ENCODE assay signal across 19 cellular contexts in the genomic region with DNA sequence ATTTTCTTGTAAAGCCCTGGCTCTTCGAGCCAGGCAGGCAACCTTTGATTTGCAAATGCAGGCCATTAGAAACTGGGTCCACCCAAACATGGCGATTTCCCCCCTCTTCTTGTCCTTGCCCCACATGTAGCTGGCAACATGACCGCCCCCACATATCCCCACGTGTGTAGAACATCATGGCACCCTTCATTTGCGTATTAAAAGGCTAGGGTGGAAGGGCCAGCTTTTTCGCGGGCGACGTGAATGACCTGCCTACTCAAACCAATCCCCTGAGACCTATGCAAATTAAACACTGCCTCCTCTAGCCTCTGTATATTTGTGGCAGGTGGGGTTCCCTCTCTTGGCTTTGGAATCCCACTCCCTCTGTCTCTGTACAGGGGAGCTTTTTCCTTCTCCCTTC.
DNase-seq lines count a peak whose midpoint lies in the region; ATAC-seq, FAIRE-seq and TF ChIP-seq lines count a peak whose summit lies in the region.
"Had no signal": no experiment of that assay in that cellular context is flagged by ENCODE, and none has a peak within 500 bp of the region (broad histone marks: within the 10 kb centered on the region; RNA-seq: fewer than 3 reads in every experiment).

No MANE protein-coding gene starts in this region.

- TF ChIP-seq CTCF in H1 (IDR thresholded peaks at IDR 0.05; ENCODE audit: control extremely low read depth in 1 of 3, insufficient read depth in 1 of 3, low read depth in 1 of 3, low read length in 3 of 3), result no peak
- no peak for TF ChIP-seq CTCF in CD8-positive, alpha-beta T cell (IDR thresholded peaks at IDR 0.05)

- intact Hi-C loops in CD8-positive, alpha-beta T cell (cut with DNase I, micrococcal nuclease), result no loop called here

- no peak overlapping the region for H4K8ac ChIP-seq in H1 (ENCODE audit: extremely low read depth, insufficient read depth, low read length)

- peak overlapping the region; percentile 22 to 64; a peak in 2 of 4 replicates for H3K4me2 ChIP-seq in H1 (ENCODE audit: insufficient read depth in 1 of 2, low read depth in 2 of 2, low read length in 2 of 2)

- WGBS in H1 (ENCODE audit: extremely low coverage in 1 of 2, insufficient coverage in 1 of 2, insufficient read length in 1 of 2, insufficient replicate concordance in 2 of 2, low coverage in 1 of 2, low lambda C conversion rate in 2 of 2, missing lambda C conversion rate in 1 of 2), 2 experiments, result 15% methylated on average over 9 of the region's 9 CpGs; no CpG with 5 or more reads in 1 of the 2 experiments

- peak overlapping the region; percentile 85 for H3K18ac ChIP-seq in H1 (ENCODE audit: extremely low read depth, low read length)

- no peaks in the 10 kb centered on the region for H3K79me1 ChIP-seq in H1 (ENCODE audit: low read depth, low read length)

- no peak overlapping the region for H2BK120ac ChIP-seq in H1 (replicated peaks; ENCODE audit: low read depth, low read length)

- H3K23me2 ChIP-seq in H1 (ENCODE audit: low read depth, low read length), result no peaks in the 10 kb centered on the region; the same call in 1 of the 2 replicates

- H4K5ac ChIP-seq in H1 (ENCODE audit: insufficient read length, low read depth, low read length), result no peak overlapping the region

- H3K27ac ChIP-seq in HUES48 (ENCODE audit: low read depth, low read length) (peak overlapping the region; percentile 36), H1 (ENCODE audit: low read depth, low read length) (peak overlapping the region; percentile 48; the same call in 1 of the 2 replicates), iPS-20b (ENCODE audit: low read length) (peak overlapping the region; percentile 79)
- H3K27ac ChIP-seq in CD8-positive, alpha-beta T cell (ENCODE audit: low read depth, low read length), result no peak overlapping the region
- H3K27ac ChIP-seq: HL-60 had no signal

- H3K4ac ChIP-seq in H1 (replicated peaks; ENCODE audit: insufficient read length, low read depth, low read length), result no peak overlapping the region

- TF ChIP-seq EP300 in H1 (IDR thresholded peaks at IDR 0.05; ENCODE audit: borderline replicate concordance in 1 of 2, low read depth in 2 of 2, low read length in 2 of 2), result no peak

- CTCF ChIA-PET in H1 (lab: Charles Lee; ENCODE audit: partially characterized antibody), result interaction anchor here (1.1 to 9.4 kb wide), 6 partner anchors 15 to 137 kb away, joined by 3 to 79 read pairs (median 4); no protein-coding TSS in a partner anchor
- CTCF ChIA-PET in CD8-positive, alpha-beta T cell (lab: Charles Lee), result no interaction called here
- CTCF ChIA-PET in activated naive CD4-positive, alpha-beta T cell treated with anti-CD3 and anti-CD28 coated beads, Interleukin-2, amount 10 ng/mL, durations not matched to agents 7 days and 5 days (lab: Charles Lee), result no interaction called here

- no peaks in the 10 kb centered on the region for H3K36me3 ChIP-seq in HUES48 (ENCODE audit: control insufficient read depth, insufficient read depth, low read length)
- H3K36me3 ChIP-seq in H1 (ENCODE audit: control insufficient read depth in 2 of 4, insufficient read depth in 4 of 4, low read length in 3 of 4), result no peaks in the 10 kb centered on the region
- no peaks in the 10 kb centered on the region for H3K36me3 ChIP-seq in iPS-20b (ENCODE audit: insufficient read depth, low read depth, low read length)
- H3K36me3 ChIP-seq in CD8-positive, alpha-beta T cell (ENCODE audit: insufficient read depth, low read length), result no peaks in the 10 kb centered on the region

- H3K9ac ChIP-seq in HUES48 (ENCODE audit: low read depth, low read length), result peak overlapping the region; percentile 36; the same call in 1 of the 2 replicates
- no peak overlapping the region for H3K9ac ChIP-seq in H1 (replicated peaks in 1 of 4; ENCODE audit: extremely low read depth in 1 of 4, low read depth in 3 of 4, low read length in 3 of 4)
- peak overlapping the region; percentile 74 for H3K9ac ChIP-seq in iPS-20b (ENCODE audit: low read depth, low read length)

- H3K4me1 Mint-ChIP-seq in CD8-positive, alpha-beta T cell (ENCODE audit: low read depth), result no peaks in the 10 kb centered on the region
- no peaks in the 10 kb centered on the region for H3K4me1 Mint-ChIP-seq in activated naive CD4-positive, alpha-beta T cell treated with anti-CD3 and anti-CD28 coated beads, Interleukin-2, amount 10 ng/mL, durations not matched to agents 7 days and 5 days
- H3K4me1 Mint-ChIP-seq: B cell, IgD-negative memory B cell had no signal

- H3K4me3 ChIP-seq in HUES48 (ENCODE audit: low read depth, low read length) (no peak overlapping the region), H1 (ENCODE audit: extremely low read depth in 1 of 4, insufficient read depth in 2 of 4, low read depth in 3 of 4, low read length in 4 of 4) (no peak overlapping the region), iPS-20b (ENCODE audit: low read length) (peak overlapping the region; percentile 45; the same call in 1 of the 2 replicates)
- H3K4me3 ChIP-seq in CD8-positive, alpha-beta T cell (ENCODE audit: low read depth, low read length), result no peak overlapping the region

- peak overlapping the region; percentile 92; the same call in 1 of the 2 replicates for H2BK5ac ChIP-seq in H1 (ENCODE audit: low read depth, low read length)

- H4K91ac ChIP-seq in H1 (replicated peaks; ENCODE audit: insufficient read length, low read length), result no peak overlapping the region

- H3K9me3 Mint-ChIP-seq in CD8-positive, alpha-beta T cell, result no peaks in the 10 kb centered on the region
- no peaks in the 10 kb centered on the region for H3K9me3 Mint-ChIP-seq in activated naive CD4-positive, alpha-beta T cell treated with anti-CD3 and anti-CD28 coated beads, Interleukin-2, amount 10 ng/mL, durations not matched to agents 7 days and 5 days
- H3K9me3 Mint-ChIP-seq: CD4-positive, alpha-beta T cell; HFFc6; IgD-negative memory B cell had no signal

- no peaks in the 10 kb centered on the region for H4K20me1 ChIP-seq in H1 (replicated peaks in 1 of 2; ENCODE audit: control insufficient read depth in 1 of 2, insufficient read depth in 2 of 2, low read length in 2 of 2)

- H3K23ac ChIP-seq in H1 (ENCODE audit: insufficient read length), result no peak overlapping the region

- FAIRE-seq in H1 (lab: Jason Lieb, UNC), result peak; percentile 52
- FAIRE-seq: A204.1, G401.6, GM12891 had no signal

- no peak overlapping the region for H3K4me3 Mint-ChIP-seq in CD8-positive, alpha-beta T cell
- no peak overlapping the region for H3K4me3 Mint-ChIP-seq in activated naive CD4-positive, alpha-beta T cell treated with anti-CD3 and anti-CD28 coated beads, Interleukin-2, amount 10 ng/mL, durations not matched to agents 7 days and 5 days
- H3K4me3 Mint-ChIP-seq: B cell; CD4-positive, alpha-beta T cell; HFFc6; IgD-negative memory B cell had no signal

- H3K27me3 ChIP-seq in HUES48 (ENCODE audit: control insufficient read depth, insufficient read depth, low read length) (no peaks in the 10 kb centered on the region), H1 (replicated peaks in 1 of 4; ENCODE audit: control insufficient read depth in 3 of 4, extremely low read depth in 1 of 4, insufficient read depth in 3 of 4, low read length in 3 of 4) (no peaks in the 10 kb centered on the region), iPS-20b (ENCODE audit: insufficient read depth, low read length) (no peaks in the 10 kb centered on the region)
- H3K27me3 ChIP-seq in CD8-positive, alpha-beta T cell (ENCODE audit: insufficient read depth, low read length), result no peaks in the 10 kb centered on the region

- POLR2A ChIA-PET in H1 (lab: Charles Lee; ENCODE audit: partially characterized antibody), result interaction anchor here (1.1 to 3.2 kb wide), 4 partner anchors 13 to 107 kb away, joined by 3 to 18 read pairs (median 8); a partner anchor contains a TSS
- POLR2A ChIA-PET in CD8-positive, alpha-beta T cell (lab: Charles Lee), result interaction anchor here (0.7 kb wide), 1 partner anchor 1751 kb away, joined by 3 read pairs; no protein-coding TSS in a partner anchor

- H3K14ac ChIP-seq in H1 (ENCODE audit: insufficient read length), result no peak overlapping the region

- H2AK5ac ChIP-seq in H1 (ENCODE audit: low read depth, low read length), result 0 out of 2 replicates have a peak overlapping the region, but pooled peaks have one; percentile 32

- no peaks in the 10 kb centered on the region for H3K27me3 Mint-ChIP-seq in CD8-positive, alpha-beta T cell (ENCODE audit: low read depth)
- peaks cover 15% of the 10 kb centered on the region for H3K27me3 Mint-ChIP-seq in activated naive CD4-positive, alpha-beta T cell treated with anti-CD3 and anti-CD28 coated beads, Interleukin-2, amount 10 ng/mL, durations not matched to agents 7 days and 5 days
- H3K27me3 Mint-ChIP-seq: CD4-positive, alpha-beta T cell had no signal

- no peak overlapping the region for H2BK15ac ChIP-seq in H1 (ENCODE audit: low read length)

- peak overlapping the region; percentile 94; the same call in 1 of the 2 replicates for H2BK20ac ChIP-seq in H1 (ENCODE audit: low read length)

- H3K27ac Mint-ChIP-seq in CD8-positive, alpha-beta T cell, result no peak overlapping the region
- H3K27ac Mint-ChIP-seq in activated naive CD4-positive, alpha-beta T cell treated with anti-CD3 and anti-CD28 coated beads, Interleukin-2, amount 10 ng/mL, durations not matched to agents 7 days and 5 days, result no peak overlapping the region
- H3K27ac Mint-ChIP-seq: B cell; CD4-positive, alpha-beta T cell; HFFc6; IgD-negative memory B cell had no signal

- peaks cover 19% of the 10 kb centered on the region for H3K4me1 ChIP-seq in HUES48 (ENCODE audit: control insufficient read depth, insufficient read depth, low read length)
- H3K4me1 ChIP-seq in H1 (replicated peaks in 1 of 4; ENCODE audit: control insufficient read depth in 3 of 4, insufficient read depth in 4 of 4, low read length in 3 of 4), result peaks cover 0 to 24% (median 7%) of the 10 kb centered on the region in 4 experiments; a peak in 6 of 7 replicates
- H3K4me1 ChIP-seq in iPS-20b (ENCODE audit: insufficient read depth, low read length), result peaks cover 17% of the 10 kb centered on the region; the same call in 1 of the 2 replicates
- H3K4me1 ChIP-seq in CD8-positive, alpha-beta T cell (ENCODE audit: insufficient read depth, low read length), result no peaks in the 10 kb centered on the region

- no peaks in the 10 kb centered on the region for H3K9me3 ChIP-seq in HUES48 (ENCODE audit: control insufficient read depth, insufficient read depth, low read length)
- no peaks in the 10 kb centered on the region for H3K9me3 ChIP-seq in H1 (ENCODE audit: insufficient read depth in 2 of 2, low read depth in 1 of 2, low read length in 1 of 2)
- H3K9me3 ChIP-seq in iPS-20b (ENCODE audit: insufficient read depth, low read depth, low read length), result no peaks in the 10 kb centered on the region
- H3K9me3 ChIP-seq in CD8-positive, alpha-beta T cell (ENCODE audit: low read length), result no peaks in the 10 kb centered on the region

- no peak overlapping the region for H2AFZ ChIP-seq in H1 (ENCODE audit: low read length)

- no peak overlapping the region for H3K56ac ChIP-seq in H1 (replicated peaks; ENCODE audit: insufficient read length, low read depth, low read length)

- no peaks in the 10 kb centered on the region for H3K79me2 ChIP-seq in H1 (ENCODE audit: control insufficient read depth in 1 of 2, insufficient read depth in 2 of 2, low read length in 2 of 2)

- no peak for TF ChIP-seq RAD21 in H1 (IDR thresholded peaks at IDR 0.05 in 1 of 2, conservative IDR thresholded peaks at IDR 0.05 in 1 of 2; ENCODE audit: low read depth in 2 of 2, low read length in 2 of 2)

- H2BK12ac ChIP-seq in H1 (ENCODE audit: low read depth, low read length), result peak overlapping the region; percentile 98

- no peaks in the 10 kb centered on the region for H3K36me3 Mint-ChIP-seq in CD8-positive, alpha-beta T cell
- no peaks in the 10 kb centered on the region for H3K36me3 Mint-ChIP-seq in activated naive CD4-positive, alpha-beta T cell treated with anti-CD3 and anti-CD28 coated beads, Interleukin-2, amount 10 ng/mL, durations not matched to agents 7 days and 5 days

- peak in 1 of 2 experiments; percentile 35; a peak in 1 of 3 replicates for TF ChIP-seq POLR2A in H1 (IDR thresholded peaks at IDR 0.05; ENCODE audit: control extremely low read depth in 1 of 2, low read depth in 2 of 2, low read length in 2 of 2)

- ATAC-seq in CD8-positive, alpha-beta T cell, result no peak

- no peak for DNase-seq in H1 (ENCODE audit: low read depth in 1 of 2, low spot score in 2 of 2)
- no peak for DNase-seq in CD8-positive, alpha-beta T cell
- no peak for DNase-seq in activated naive CD4-positive, alpha-beta T cell treated with anti-CD3 and anti-CD28 coated beads, Interleukin-2, amount 10 ng/mL, durations not matched to agents 7 days and 5 days
- no peak for DNase-seq in SIG-M5 (lab: John Stamatoyannopoulos, UW)
- DNase-seq in NCI-H1417 (lab: John Stamatoyannopoulos, UW), result no peak
- DNase-seq: C1 segment of cervical spinal cord; CD4-positive, alpha-beta T cell; DMS79; GOT3; HCEC 1CT; HFFc6 had no signal

Comparison
In these comparisons a context has a peak if more than half of its experiments do, and no peak if none do; other contexts are left out.
1. H3K9ac ChIP-seq: peak in HUES48 (single experiment) and iPS-20b (single experiment); none in H1 (0 of 4).